Comparison of ENCODE assay signal across 1 cellular context in the genomic region with DNA sequence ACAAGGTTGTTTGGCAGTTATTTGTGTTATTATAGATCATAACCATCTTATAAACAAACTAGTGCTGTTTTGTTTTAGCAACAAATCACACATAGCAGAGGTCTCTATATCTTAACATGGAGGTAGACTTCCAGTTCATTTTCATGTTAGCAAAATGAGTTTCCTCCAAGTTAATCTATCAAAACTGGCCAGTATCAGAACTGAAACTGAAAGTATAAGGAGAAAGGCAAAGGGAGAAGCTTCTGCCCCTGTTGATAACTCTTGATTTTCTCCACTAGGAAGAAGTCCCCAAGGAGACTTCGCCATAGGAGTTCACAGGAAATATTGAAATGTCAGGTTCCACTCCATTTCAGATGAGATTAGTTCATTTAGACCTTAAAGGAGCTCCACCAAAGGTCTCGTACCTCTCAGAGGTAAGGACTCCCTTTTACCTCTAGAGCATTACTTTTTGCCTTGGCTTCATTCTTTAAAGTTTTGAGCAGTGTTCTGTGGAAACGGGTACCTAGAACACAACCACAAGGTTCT.
TF ChIP-seq lines count a peak whose summit lies in the region.

No MANE protein-coding gene starts in this region.

TF ChIP-seq in K562, 482 proteins besides CTCF, POLR2A, EP300 and RAD21:
- TF ChIP-seq, protein P1, sequence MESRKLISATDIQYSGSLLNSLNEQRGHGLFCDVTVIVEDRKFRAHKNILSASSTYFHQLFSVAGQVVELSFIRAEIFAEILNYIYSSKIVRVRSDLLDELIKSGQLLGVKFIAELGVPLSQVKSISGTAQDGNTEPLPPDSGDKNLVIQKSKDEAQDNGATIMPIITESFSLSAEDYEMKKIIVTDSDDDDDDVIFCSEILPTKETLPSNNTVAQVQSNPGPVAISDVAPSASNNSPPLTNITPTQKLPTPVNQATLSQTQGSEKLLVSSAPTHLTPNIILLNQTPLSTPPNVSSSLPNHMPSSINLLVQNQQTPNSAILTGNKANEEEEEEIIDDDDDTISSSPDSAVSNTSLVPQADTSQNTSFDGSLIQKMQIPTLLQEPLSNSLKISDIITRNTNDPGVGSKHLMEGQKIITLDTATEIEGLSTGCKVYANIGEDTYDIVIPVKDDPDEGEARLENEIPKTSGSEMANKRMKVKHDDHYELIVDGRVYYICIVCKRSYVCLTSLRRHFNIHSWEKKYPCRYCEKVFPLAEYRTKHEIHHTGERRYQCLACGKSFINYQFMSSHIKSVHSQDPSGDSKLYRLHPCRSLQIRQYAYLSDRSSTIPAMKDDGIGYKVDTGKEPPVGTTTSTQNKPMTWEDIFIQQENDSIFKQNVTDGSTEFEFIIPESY (CRISPR knock-in tag; IDR thresholded peaks at IDR 0.05): no peak
- TF ChIP-seq NR2C1 (IDR thresholded peaks at IDR 0.05): 0 out of 2 replicates have a peak, but pooled peaks have one; percentile 20
- no peak for TF ChIP-seq NR2C1 (tag; IDR thresholded peaks at IDR 0.05)
- TF ChIP-seq, protein P2, sequence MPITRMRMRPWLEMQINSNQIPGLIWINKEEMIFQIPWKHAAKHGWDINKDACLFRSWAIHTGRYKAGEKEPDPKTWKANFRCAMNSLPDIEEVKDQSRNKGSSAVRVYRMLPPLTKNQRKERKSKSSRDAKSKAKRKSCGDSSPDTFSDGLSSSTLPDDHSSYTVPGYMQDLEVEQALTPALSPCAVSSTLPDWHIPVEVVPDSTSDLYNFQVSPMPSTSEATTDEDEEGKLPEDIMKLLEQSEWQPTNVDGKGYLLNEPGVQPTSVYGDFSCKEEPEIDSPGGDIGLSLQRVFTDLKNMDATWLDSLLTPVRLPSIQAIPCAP (CRISPR knock-in tag; IDR thresholded peaks at IDR 0.05; ENCODE audit: borderline replicate concordance): no peak
- no peak for TF ChIP-seq CREM (IDR thresholded peaks at IDR 0.05; ENCODE audit: low read depth)
- no peak for TF ChIP-seq LCOR (CRISPR knock-in tag; IDR thresholded peaks at IDR 0.05)
